ENCODE assay signal across 15 cellular contexts in the genomic region with DNA sequence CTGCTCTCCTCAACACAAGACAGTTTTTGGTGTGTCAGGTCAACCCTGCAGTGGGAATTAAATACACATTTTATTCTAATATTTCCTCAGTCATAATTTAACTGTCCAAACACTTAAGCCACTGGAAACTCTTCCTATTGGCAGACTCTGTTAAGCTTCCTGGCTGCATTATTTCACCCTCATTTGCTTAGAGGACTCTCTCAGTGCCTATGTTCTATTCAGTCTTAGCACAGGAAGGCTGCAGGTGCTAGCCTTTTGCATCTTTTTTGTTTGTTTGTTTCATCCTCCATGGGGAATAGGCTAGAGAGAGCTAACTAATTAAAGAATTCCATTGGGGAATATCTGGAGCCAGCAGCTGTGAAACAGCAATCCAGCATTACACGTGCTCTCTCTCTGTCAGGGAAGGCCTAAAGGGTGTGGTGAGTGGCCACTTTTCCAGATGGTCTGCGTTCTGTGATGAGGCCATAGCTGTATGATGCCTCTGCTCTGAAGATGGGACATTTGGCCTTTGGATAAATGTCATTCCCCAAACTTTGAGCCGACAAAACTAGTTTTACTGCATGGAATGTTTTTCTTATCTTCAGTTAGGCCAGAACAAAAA.
DNase-seq lines count a peak whose midpoint lies in the region; ATAC-seq and TF ChIP-seq lines count a peak whose summit lies in the region.
"Had no signal": no experiment of that assay in that cellular context is flagged by ENCODE, and none has a peak within 500 bp of the region (broad histone marks: within the 10 kb centered on the region; RNA-seq: fewer than 3 reads in every experiment).

No MANE protein-coding gene starts in this region.

- ATAC-seq in WTC11 (peak; percentile 24; the same call in 1 of the 2 replicates), HG03571 (IDR thresholded peaks at IDR 0.05; ENCODE audit: unreplicated experiment) (no peak)
- ATAC-seq: foreskin keratinocyte had no signal

- H3K4me2 ChIP-seq in parathyroid adenoma (ENCODE audit: low read length), result no peak overlapping the region

- H3K27me3 Mint-ChIP-seq in WTC11 (ENCODE audit: low read depth), result no peaks in the 10 kb centered on the region

- H3K27me3 ChIP-seq in left ventricle myocardium inferior (ENCODE audit: low read depth) (no peaks in the 10 kb centered on the region), parathyroid adenoma (ENCODE audit: control insufficient read depth, insufficient read depth, low read length) (no peaks in the 10 kb centered on the region)
- H3K27me3 ChIP-seq: foreskin keratinocyte had no signal

- H3K4me1 ChIP-seq in left ventricle myocardium inferior (peaks cover 36% of the 10 kb centered on the region), parathyroid adenoma (no peaks in the 10 kb centered on the region)
- H3K4me1 ChIP-seq: foreskin keratinocyte had no signal

- H3K9ac ChIP-seq in parathyroid adenoma, result no peak overlapping the region

- no peaks in the 10 kb centered on the region for H3K9me3 ChIP-seq in left ventricle myocardium inferior (replicated peaks)
- H3K9me3 ChIP-seq in parathyroid adenoma (ENCODE audit: control insufficient read depth, low read length), result no peaks in the 10 kb centered on the region

- CTCF ChIA-PET in WTC11 (lab: Charles Lee), result no interaction called here

- TF ChIP-seq CTCF in WTC11 (IDR thresholded peaks at IDR 0.05) (no peak), left ventricle myocardium inferior (IDR thresholded peaks at IDR 0.05; ENCODE audit: borderline replicate concordance) (no peak), parathyroid adenoma (IDR thresholded peaks at IDR 0.05) (no peak)

- intact Hi-C loops in left ventricle myocardium inferior (cut with micrococcal nuclease), result no loop called here

- no peak overlapping the region for H3K4me3 Mint-ChIP-seq in WTC11

- no peak overlapping the region for H2AFZ ChIP-seq in parathyroid adenoma

- no peaks in the 10 kb centered on the region for H3K36me3 Mint-ChIP-seq in WTC11

- peak; percentile 13 for DNase-seq in AG08395 (ENCODE audit: low spot score)
- DNase-seq in WTC11 (ENCODE audit: low spot score), result no peak
- peak; percentile 38 for DNase-seq in left ventricle myocardium inferior
- DNase-seq in stimulated activated CD4-positive, alpha-beta T cell treated with anti-CD3 and anti-CD28 coated beads, Interleukin-2, amount 100 ng/mL, for 24 hours, result no peak
- DNase-seq in ureter (ENCODE audit: low spot score), result no peak
- no peak for DNase-seq in NK-92 (lab: John Stamatoyannopoulos, UW; ENCODE audit: unreplicated experiment)
- DNase-seq: ACHN; activated effector memory CD4-positive, alpha-beta T cell treated with anti-CD3 and anti-CD28 coated beads, Interleukin-2, amount 50 U/mL, for 16 hours; foreskin keratinocyte; NCI-H1092; NCI-H2227 treated with DMSO at 0.1 percent for 48 hours; OCI-M1; stimulated activated CD4-positive, alpha-beta T cell treated with anti-CD3 and anti-CD28 coated beads, Interleukin-1b, Interleukin-23, amount 100 ng/mL, for 48 hours had no signal

- no peaks in the 10 kb centered on the region for H3K79me2 ChIP-seq in parathyroid adenoma

- H3K36me3 ChIP-seq in left ventricle myocardium inferior (no peaks in the 10 kb centered on the region), parathyroid adenoma (ENCODE audit: control insufficient read depth, insufficient read depth, low read length) (no peaks in the 10 kb centered on the region)

- no peaks in the 10 kb centered on the region for H3K9me3 Mint-ChIP-seq in WTC11

- no peak overlapping the region for H3K4me3 ChIP-seq in left ventricle myocardium inferior
- H3K4me3 ChIP-seq in parathyroid adenoma (ENCODE audit: low read depth, low read length), result no peak overlapping the region

- peak overlapping the region; percentile 50; the same call in 1 of the 2 replicates for H3K27ac Mint-ChIP-seq in WTC11

- H3K4me1 Mint-ChIP-seq in WTC11, result peaks cover 13% of the 10 kb centered on the region

- H3K27ac ChIP-seq in left ventricle myocardium inferior (replicated peaks), result peak overlapping the region; percentile 69
- H3K27ac ChIP-seq in parathyroid adenoma, result peak overlapping the region; percentile 9
- H3K27ac ChIP-seq: foreskin keratinocyte had no signal

- POLR2A ChIA-PET in WTC11 (lab: Charles Lee), result no interaction called here

TF ChIP-seq in WTC11, 78 proteins besides CTCF, POLR2A, EP300 and RAD21:
- TF ChIP-seq FOXP1 (CRISPR knock-in tag; IDR thresholded peaks at IDR 0.05; ENCODE audit: borderline replicate concordance) (no peak), ZNF423 (CRISPR knock-in tag; IDR thresholded peaks at IDR 0.05) (no peak), IRF2 (CRISPR knock-in tag; IDR thresholded peaks at IDR 0.05; ENCODE audit: borderline replicate concordance, low read depth) (no peak), CREM (CRISPR knock-in tag; IDR thresholded peaks at IDR 0.05) (no peak), ZNF671 (CRISPR knock-in tag; IDR thresholded peaks at IDR 0.05) (no peak), HMGA2 (CRISPR knock-in tag; IDR thresholded peaks at IDR 0.05) (no peak), ZNF317 (CRISPR knock-in tag; IDR thresholded peaks at IDR 0.05; ENCODE audit: borderline replicate concordance, low read depth) (no peak), SMAD3 (CRISPR knock-in tag; IDR thresholded peaks at IDR 0.05; ENCODE audit: borderline replicate concordance) (no peak), TCF7 (CRISPR knock-in tag; IDR thresholded peaks at IDR 0.05; ENCODE audit: low read depth) (no peak), NR1H2 (CRISPR knock-in tag; IDR thresholded peaks at IDR 0.05) (no peak), PRRX2 (CRISPR knock-in tag; IDR thresholded peaks at IDR 0.05) (no peak), NR3C1 (CRISPR knock-in tag; conservative IDR thresholded peaks at IDR 0.05; ENCODE audit: low read depth) (no peak)
- TF ChIP-seq, protein P1, sequence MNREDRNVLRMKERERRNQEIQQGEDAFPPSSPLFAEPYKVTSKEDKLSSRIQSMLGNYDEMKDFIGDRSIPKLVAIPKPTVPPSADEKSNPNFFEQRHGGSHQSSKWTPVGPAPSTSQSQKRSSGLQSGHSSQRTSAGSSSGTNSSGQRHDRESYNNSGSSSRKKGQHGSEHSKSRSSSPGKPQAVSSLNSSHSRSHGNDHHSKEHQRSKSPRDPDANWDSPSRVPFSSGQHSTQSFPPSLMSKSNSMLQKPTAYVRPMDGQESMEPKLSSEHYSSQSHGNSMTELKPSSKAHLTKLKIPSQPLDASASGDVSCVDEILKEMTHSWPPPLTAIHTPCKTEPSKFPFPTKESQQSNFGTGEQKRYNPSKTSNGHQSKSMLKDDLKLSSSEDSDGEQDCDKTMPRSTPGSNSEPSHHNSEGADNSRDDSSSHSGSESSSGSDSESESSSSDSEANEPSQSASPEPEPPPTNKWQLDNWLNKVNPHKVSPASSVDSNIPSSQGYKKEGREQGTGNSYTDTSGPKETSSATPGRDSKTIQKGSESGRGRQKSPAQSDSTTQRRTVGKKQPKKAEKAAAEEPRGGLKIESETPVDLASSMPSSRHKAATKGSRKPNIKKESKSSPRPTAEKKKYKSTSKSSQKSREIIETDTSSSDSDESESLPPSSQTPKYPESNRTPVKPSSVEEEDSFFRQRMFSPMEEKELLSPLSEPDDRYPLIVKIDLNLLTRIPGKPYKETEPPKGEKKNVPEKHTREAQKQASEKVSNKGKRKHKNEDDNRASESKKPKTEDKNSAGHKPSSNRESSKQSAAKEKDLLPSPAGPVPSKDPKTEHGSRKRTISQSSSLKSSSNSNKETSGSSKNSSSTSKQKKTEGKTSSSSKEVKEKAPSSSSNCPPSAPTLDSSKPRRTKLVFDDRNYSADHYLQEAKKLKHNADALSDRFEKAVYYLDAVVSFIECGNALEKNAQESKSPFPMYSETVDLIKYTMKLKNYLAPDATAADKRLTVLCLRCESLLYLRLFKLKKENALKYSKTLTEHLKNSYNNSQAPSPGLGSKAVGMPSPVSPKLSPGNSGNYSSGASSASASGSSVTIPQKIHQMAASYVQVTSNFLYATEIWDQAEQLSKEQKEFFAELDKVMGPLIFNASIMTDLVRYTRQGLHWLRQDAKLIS (CRISPR knock-in tag; IDR thresholded peaks at IDR 0.05; ENCODE audit: borderline replicate concordance), result no peak
- TF ChIP-seq, protein P2, sequence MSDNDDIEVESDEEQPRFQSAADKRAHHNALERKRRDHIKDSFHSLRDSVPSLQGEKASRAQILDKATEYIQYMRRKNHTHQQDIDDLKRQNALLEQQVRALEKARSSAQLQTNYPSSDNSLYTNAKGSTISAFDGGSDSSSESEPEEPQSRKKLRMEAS (CRISPR knock-in tag; IDR thresholded peaks at IDR 0.05), result no peak
- TF ChIP-seq, protein P3, sequence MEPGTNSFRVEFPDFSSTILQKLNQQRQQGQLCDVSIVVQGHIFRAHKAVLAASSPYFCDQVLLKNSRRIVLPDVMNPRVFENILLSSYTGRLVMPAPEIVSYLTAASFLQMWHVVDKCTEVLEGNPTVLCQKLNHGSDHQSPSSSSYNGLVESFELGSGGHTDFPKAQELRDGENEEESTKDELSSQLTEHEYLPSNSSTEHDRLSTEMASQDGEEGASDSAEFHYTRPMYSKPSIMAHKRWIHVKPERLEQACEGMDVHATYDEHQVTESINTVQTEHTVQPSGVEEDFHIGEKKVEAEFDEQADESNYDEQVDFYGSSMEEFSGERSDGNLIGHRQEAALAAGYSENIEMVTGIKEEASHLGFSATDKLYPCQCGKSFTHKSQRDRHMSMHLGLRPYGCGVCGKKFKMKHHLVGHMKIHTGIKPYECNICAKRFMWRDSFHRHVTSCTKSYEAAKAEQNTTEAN (CRISPR knock-in tag; IDR thresholded peaks at IDR 0.05), result no peak
TF ChIP-seq in WTC11: peak in this region for 0.

Comparison
In these comparisons a context has a peak if more than half of its experiments do, and no peak if none do; other contexts are left out.
1. DNase-seq: peak in AG08395 (single experiment) and left ventricle myocardium inferior (single experiment); none in WTC11 (single experiment), stimulated activated CD4-positive, alpha-beta T cell treated with anti-CD3 and anti-CD28 coated beads, Interleukin-2, amount 100 ng/mL, for 24 hours (0 of 2), ureter (single experiment) and NK-92 (single experiment).